9 cellular contexts compared by ENCODE assay signal in the genomic region with DNA sequence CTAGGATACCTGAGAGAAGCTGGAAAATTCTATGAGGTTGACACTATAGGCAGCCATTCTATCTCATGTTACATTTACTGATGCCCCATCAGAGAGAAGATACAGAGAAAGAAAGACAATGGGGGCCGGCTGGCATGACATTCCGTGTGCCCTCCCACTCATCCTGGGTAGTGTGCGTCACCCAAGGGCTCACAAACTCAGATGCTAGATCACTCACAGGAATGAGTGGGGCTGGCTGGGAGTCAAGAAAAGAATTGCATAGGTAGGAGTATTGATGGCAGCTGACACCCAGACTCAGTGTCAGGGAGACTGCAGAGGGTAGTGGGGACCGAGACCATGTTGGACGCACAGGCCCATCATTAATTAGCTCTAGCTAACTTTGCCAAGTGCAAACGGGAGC.
"Had no signal": no experiment of that assay in that cellular context is flagged by ENCODE, and none has a peak within 500 bp of the region (broad histone marks: within the 10 kb centered on the region; RNA-seq: fewer than 3 reads in every experiment).

No MANE protein-coding gene starts in this region.

- H2AFZ ChIP-seq: GM23248 had no signal

- DNase-seq: GM23248, GOT3, H9, HCEC 1CT, KBM-7 had no signal

- H3K4me2 ChIP-seq: KMS-11 had no signal

- H3K27ac ChIP-seq: GM23248, HL-60, KMS-11 had no signal

- FAIRE-seq: H54, HepG2 had no signal

- H3K9ac ChIP-seq: GM23248, KMS-11 had no signal

- H3K4me3 ChIP-seq: GM23248 had no signal
